Comparison of ENCODE assay signal across 12 cellular contexts in genomic region chrX:103716967-103717366, GRCh38. TPM values are rescaled to one million over a fixed set of nuclear protein-coding genes. Genes with fewer than 3 reads are reported as not detected.
DNase-seq lines count a peak whose midpoint lies in the region; ATAC-seq and TF ChIP-seq lines count a peak whose summit lies in the region.
"Had no signal": no experiment of that assay in that cellular context is flagged by ENCODE, and none has a peak within 500 bp of the region (broad histone marks: within the 10 kb centered on the region; RNA-seq: fewer than 3 reads in every experiment).

No MANE protein-coding gene starts in this region.

- in situ Hi-C loops in ACHN (cut with HindIII; ENCODE audit: low pct_ligation_motif_present, low pct_unique_long_range_greater_than_20kb, low sequenced_read_pairs) = no loop called here
- in situ Hi-C loops in GM13976 (cut with MboI; ENCODE audit: low sequenced_read_pairs, unreplicated experiment) = no loop called here

- H3K4ac ChIP-seq in mesenchymal stem cell (ENCODE audit: low read depth in 1 of 2, low read length in 2 of 2) = no peak overlapping the region

- no peak overlapping the region for H2AFZ ChIP-seq in mesenchymal stem cell (ENCODE audit: low read depth, low read length)

- no peak overlapping the region for H2BK15ac ChIP-seq in mesenchymal stem cell (ENCODE audit: low read depth, poor library complexity, severe bottlenecking)

- no peak overlapping the region for H2BK120ac ChIP-seq in mesenchymal stem cell (ENCODE audit: low read depth, low read length)

- H2BK5ac ChIP-seq in mesenchymal stem cell (ENCODE audit: low read depth, low read length, poor library complexity, severe bottlenecking) = no peak overlapping the region

- H3K9me3 ChIP-seq in mesenchymal stem cell (ENCODE audit: control insufficient read depth, low read length) = no peaks in the 10 kb centered on the region
- H3K9me3 ChIP-seq: gastrocnemius medialis had no signal

- H3K4me2 ChIP-seq in mesenchymal stem cell (ENCODE audit: low read length, poor library complexity, severe bottlenecking) = no peak overlapping the region

- ATAC-seq in GM21737 (IDR thresholded peaks at IDR 0.05; ENCODE audit: unreplicated experiment) = no peak
- ATAC-seq in HG02588 (IDR thresholded peaks at IDR 0.05; ENCODE audit: unreplicated experiment) = no peak

- H3K79me1 ChIP-seq in mesenchymal stem cell (replicated peaks; ENCODE audit: low read length, poor library complexity, severe bottlenecking) = no peaks in the 10 kb centered on the region

- H3K27me3 ChIP-seq in mesenchymal stem cell (ENCODE audit: control insufficient read depth in 1 of 2, insufficient read depth in 1 of 2, low read length in 2 of 2) = peaks cover 3 to 44% of the 10 kb centered on the region in 2 experiments
- H3K27me3 ChIP-seq: gastrocnemius medialis had no signal

- peaks cover 2% of the 10 kb centered on the region for H3K4me1 ChIP-seq in mesenchymal stem cell (ENCODE audit: control insufficient read depth, insufficient read depth, low read depth, low read length)
- H3K4me1 ChIP-seq: gastrocnemius medialis had no signal

- no peak overlapping the region for H3K14ac ChIP-seq in mesenchymal stem cell (ENCODE audit: low read length in 2 of 2)

- H3K27ac ChIP-seq in mesenchymal stem cell (ENCODE audit: low read length, poor library complexity, severe bottlenecking) = no peak overlapping the region
- H3K27ac ChIP-seq: gastrocnemius medialis had no signal

- no peak overlapping the region for H4K8ac ChIP-seq in mesenchymal stem cell (ENCODE audit: low read length)

- no peak overlapping the region for H3K9ac ChIP-seq in mesenchymal stem cell (ENCODE audit: low read length)

- no peak overlapping the region for H4K91ac ChIP-seq in mesenchymal stem cell (ENCODE audit: low read length)

- 18% methylated on average over 2 of the region's 2 CpGs for WGBS in mesenchymal stem cell

- DNase-seq in ACHN (peak; percentile 37), LHCN-M2 (ENCODE audit: low read depth) (peak; percentile 59), dedifferentiated amniotic fluid mesenchymal stem cell (ENCODE audit: extremely low spot score) (peak; percentile 36), mesenchymal stem cell (peak; percentile 20), SHP77 treated with DMSO at 0.1 percent for 48 hours (lab: John Stamatoyannopoulos, UW) (no peak), GM13976 (ENCODE audit: low spot score) (no peak)
- DNase-seq: gastrocnemius medialis, NCI-H1436 treated with DMSO at 0.1 percent for 48 hours had no signal

- H3K23ac ChIP-seq in mesenchymal stem cell (ENCODE audit: low read length in 2 of 2) = no peak overlapping the region

- no peak overlapping the region for H2BK12ac ChIP-seq in mesenchymal stem cell (ENCODE audit: low read length in 2 of 2)

- no peaks in the 10 kb centered on the region for H3K36me3 ChIP-seq in mesenchymal stem cell (ENCODE audit: control insufficient read depth in 1 of 2, insufficient read depth in 2 of 2, low read depth in 1 of 2, low read length in 2 of 2)
- H3K36me3 ChIP-seq: gastrocnemius medialis had no signal

- no peak overlapping the region for H3K4me3 ChIP-seq in mesenchymal stem cell (ENCODE audit: insufficient read depth in 1 of 2, low read depth in 1 of 2, low read length in 2 of 2)
- H3K4me3 ChIP-seq: gastrocnemius medialis, lung had no signal

- no peak overlapping the region for H2AK5ac ChIP-seq in mesenchymal stem cell (ENCODE audit: low read length, severe bottlenecking)

- no peak for TF ChIP-seq CTCF in GM13976 (IDR thresholded peaks at IDR 0.05; ENCODE audit: borderline replicate concordance, control extremely low read depth, extremely low read depth, insufficient read depth, missing control alignments)

- no peak overlapping the region for H3K18ac ChIP-seq in mesenchymal stem cell (ENCODE audit: low read depth in 1 of 2, low read length in 2 of 2)

RNA-seq across cellular contexts. Expression of gene TMEM31, which starts 6.3 kb away (rescaled TPM):
- not detected in 2 replicates for total RNA-seq in LHCN-M2 (2014; rRNA removed)
- 0.09 TPM for polyA plus RNA-seq in LHCN-M2 (2012)
- polyA plus RNA-seq in mesenchymal stem cell (2013, experiment 1 of 2) = 0.07 TPM
- polyA plus RNA-seq in mesenchymal stem cell (2013, experiment 2 of 2) = not detected
- total RNA-seq: gastrocnemius medialis, skeletal muscle tissue had no signal

RNA-seq across cellular contexts. Expression of gene MORF4L2, which starts 30.5 kb away (rescaled TPM):
- 702 and 722 TPM in 2 replicates for total RNA-seq in LHCN-M2 (2014; rRNA removed)
- 413 TPM for polyA plus RNA-seq in LHCN-M2 (2012)
- 395 TPM for polyA plus RNA-seq in mesenchymal stem cell (2013, experiment 1 of 2)
- 407 TPM for polyA plus RNA-seq in mesenchymal stem cell (2013, experiment 2 of 2)

RNA-seq across cellular contexts. Expression of gene PLP1, which starts 59.7 kb away (rescaled TPM):
- 0.17 TPM in 1 of 2 replicates, not detected in the other for total RNA-seq in LHCN-M2 (2014; rRNA removed)
- 0.10 TPM for polyA plus RNA-seq in LHCN-M2 (2012)
- polyA plus RNA-seq in mesenchymal stem cell (2013, experiment 1 of 2) = not detected
- not detected for polyA plus RNA-seq in mesenchymal stem cell (2013, experiment 2 of 2)

Comparison
In these comparisons a context has a peak if more than half of its experiments do, and no peak if none do; other contexts are left out.
1. DNase-seq: peak in ACHN (single experiment), LHCN-M2 (single experiment), dedifferentiated amniotic fluid mesenchymal stem cell (single experiment) and mesenchymal stem cell (single experiment); none in SHP77 treated with DMSO at 0.1 percent for 48 hours (single experiment) and GM13976 (single experiment).